ENCODE assay signal across 1 cellular context in genomic region chrX:54439967-54440871, GRCh38.
A peak's percentile ranks its signal among the peaks of the same experiment; 100 is the strongest.
TF ChIP-seq lines count a peak whose summit lies in the region.

TSR2 (plus strand) TSS chrX:54440404; CDS start chrX:54440422, 18 bp downstream.

TF ChIP-seq in HepG2, 621 proteins besides CTCF, POLR2A, EP300 and RAD21 (continued from another document and continues in another):
- no peak for TF ChIP-seq JUN (CRISPR knock-in tag; IDR thresholded peaks at IDR 0.05)
- no peak for TF ChIP-seq ZNF335 (CRISPR knock-in tag; IDR thresholded peaks at IDR 0.05)
- TF ChIP-seq ZBTB10 (CRISPR knock-in tag; IDR thresholded peaks at IDR 0.05; ENCODE audit: borderline replicate concordance) = no peak
- TF ChIP-seq PHB2 (IDR thresholded peaks at IDR 0.05; ENCODE audit: partially characterized antibody) = no peak
- TF ChIP-seq RBFOX2 (IDR thresholded peaks at IDR 0.05; ENCODE audit: low read depth, low read length) = peak; percentile 79
- TF ChIP-seq KAT7 (CRISPR knock-in tag; IDR thresholded peaks at IDR 0.05; ENCODE audit: borderline replicate concordance) = no peak
- no peak for TF ChIP-seq ZNF224 (CRISPR knock-in tag; IDR thresholded peaks at IDR 0.05)
- TF ChIP-seq TGIF2 (CRISPR knock-in tag; IDR thresholded peaks at IDR 0.05) = 0 out of 2 replicates have a peak, but pooled peaks have one; percentile 25
- peak; percentile 72; the same call in 1 of the 2 replicates for TF ChIP-seq ARID4A (CRISPR knock-in tag; IDR thresholded peaks at IDR 0.05; ENCODE audit: borderline replicate concordance)
- TF ChIP-seq BRF2 (CRISPR knock-in tag; IDR thresholded peaks at IDR 0.05) = no peak
- no peak for TF ChIP-seq ZBTB8A (CRISPR knock-in tag; IDR thresholded peaks at IDR 0.05; ENCODE audit: borderline replicate concordance, low read depth)
- no peak for TF ChIP-seq ZZZ3 (CRISPR knock-in tag; IDR thresholded peaks at IDR 0.05; ENCODE audit: borderline replicate concordance)
- TF ChIP-seq ZNF251 (CRISPR knock-in tag; IDR thresholded peaks at IDR 0.05) = no peak
- no peak for TF ChIP-seq ZSCAN5A (CRISPR knock-in tag; IDR thresholded peaks at IDR 0.05; ENCODE audit: borderline replicate concordance)
- TF ChIP-seq PHF20 (CRISPR knock-in tag; IDR thresholded peaks at IDR 0.05) = peak; percentile 88
- TF ChIP-seq KLF6 (CRISPR knock-in tag; IDR thresholded peaks at IDR 0.05) = no peak
- TF ChIP-seq ZNF280D (CRISPR knock-in tag; IDR thresholded peaks at IDR 0.05) = no peak
- TF ChIP-seq RAD51 (IDR thresholded peaks at IDR 0.05; ENCODE audit: borderline replicate concordance) = peak; percentile 49; the same call in 1 of the 2 replicates
- TF ChIP-seq KLF16 (CRISPR knock-in tag; IDR thresholded peaks at IDR 0.05) = no peak
- TF ChIP-seq ASH2L (IDR thresholded peaks at IDR 0.05; ENCODE audit: insufficient read length, low read depth, low read length) = peak; percentile 65
- peak; percentile 64 for TF ChIP-seq MAX (IDR thresholded peaks at IDR 0.05)
- TF ChIP-seq MTERF4 (CRISPR knock-in tag; IDR thresholded peaks at IDR 0.05) = no peak
- TF ChIP-seq KDM3A (CRISPR knock-in tag; IDR thresholded peaks at IDR 0.05; ENCODE audit: low read depth) = no peak
- peak; percentile 54; the same call in 1 of the 2 replicates for TF ChIP-seq ZNF788 (CRISPR knock-in tag; IDR thresholded peaks at IDR 0.05; ENCODE audit: borderline replicate concordance)
- TF ChIP-seq U2AF1 (optimal IDR thresholded peaks at IDR 0.05; ENCODE audit: low read depth, low read length) = no peak
- TF ChIP-seq HMGXB4 (CRISPR knock-in tag; IDR thresholded peaks at IDR 0.05; ENCODE audit: borderline replicate concordance in 1 of 2, low read depth in 1 of 2) = peak; percentile 36 to 39; a peak in 1 of 4 replicates
- TF ChIP-seq KLF15 (CRISPR knock-in tag; IDR thresholded peaks at IDR 0.05; ENCODE audit: borderline replicate concordance) = no peak
- no peak for TF ChIP-seq ZNF780A (CRISPR knock-in tag; IDR thresholded peaks at IDR 0.05)
- TF ChIP-seq ZSCAN30 (CRISPR knock-in tag; IDR thresholded peaks at IDR 0.05) = no peak
- 0 out of 2 replicates have a peak, but pooled peaks have one; percentile 18 for TF ChIP-seq FOXP4 (CRISPR knock-in tag; IDR thresholded peaks at IDR 0.05)
- TF ChIP-seq ZXDC (CRISPR knock-in tag; IDR thresholded peaks at IDR 0.05) = no peak
